ENCODE assay signal across 32 cellular contexts in genomic region chr20:56983813-56984212, GRCh38.
"Had no signal": no experiment of that assay in that cellular context is flagged by ENCODE, and none has a peak within 500 bp of the region (broad histone marks: within the 10 kb centered on the region; RNA-seq: fewer than 3 reads in every experiment).

No MANE protein-coding gene starts in this region.

- H3K4me3 Mint-ChIP-seq: activated CD4-positive, alpha-beta T cell treated with anti-CD3 and anti-CD28 coated beads, Interleukin-2, amount 10 ng/mL, durations not matched to agents 24 days and 14 days; activated CD8-positive, alpha-beta T cell treated with anti-CD3 and anti-CD28 coated beads for 36 hours; activated naive CD8-positive, alpha-beta T cell treated with anti-CD3 and anti-CD28 coated beads for 36 hours; activated T-cell treated with anti-CD3 and anti-CD28 coated beads, Interleukin-2, amount 50 U/mL, for 72 hours; activated T-helper 17 cell treated with anti-CD3 and anti-CD28 coated beads, Interleukin-2, amount 50 U/mL, for 72 hours had no signal

- ATAC-seq: activated CD8-positive, alpha-beta T cell treated with anti-CD3 and anti-CD28 coated beads for 36 hours; activated T-cell treated with anti-CD3 and anti-CD28 coated beads, Interleukin-2, amount 50 U/mL, for 72 hours; activated T-helper 17 cell treated with anti-CD3 and anti-CD28 coated beads, Interleukin-2, amount 50 U/mL, for 72 hours; PC-3 had no signal

- DNase-seq: activated CD4-positive, alpha-beta T cell treated with anti-CD3 and anti-CD28 coated beads, Interleukin-2, amount 10 ng/mL, durations not matched to agents 24 days and 14 days; activated CD4-positive, alpha-beta T cell treated with anti-CD3 and anti-CD28 coated beads, Interleukin-2, amount 50 U/mL, for 4 hours; activated CD8-positive, alpha-beta T cell treated with anti-CD3 and anti-CD28 coated beads for 36 hours; activated effector memory CD4-positive, alpha-beta T cell treated with anti-CD3 and anti-CD28 coated beads, Interleukin-2, amount 50 U/mL, for 16 hours; activated naive CD4-positive, alpha-beta T cell; activated naive CD4-positive, alpha-beta T cell treated with anti-CD3 and anti-CD28 coated beads, Interleukin-2, amount 50 U/mL, for 16 hours; activated naive CD8-positive, alpha-beta T cell treated with anti-CD3 and anti-CD28 coated beads for 36 hours; activated T-cell treated with anti-CD3 and anti-CD28 coated beads, Interleukin-2, amount 50 U/mL, for 1 hour; activated T-cell treated with anti-CD3 and anti-CD28 coated beads, Interleukin-2, amount 50 U/mL, for 72 hours; amniotic stem cell; aorta; brain microvascular endothelial cell; central memory CD4-positive, alpha-beta T cell; Kasumi-1; MG63; NCI-H1048; NCI-H1105 treated with DMSO at 0.1 percent for 48 hours; NCI-H1436; NCI-H1694; NCI-H1930; NCI-H2081 treated with DMSO at 0.1 percent for 48 hours; NCI-H345; NCI-H524 treated with DMSO at 0.1 percent for 48 hours; PC-3; Peyer's patch; Right ventricle myocardium superior; RPMI8226; SW 1271; T-helper 1 cell; T-helper 2 cell; T-helper 9 cell had no signal

- H3K4me3 ChIP-seq: MG63, Peyer's patch had no signal

- H3K27ac Mint-ChIP-seq: activated CD4-positive, alpha-beta T cell treated with anti-CD3 and anti-CD28 coated beads, Interleukin-2, amount 10 ng/mL, durations not matched to agents 24 days and 14 days; activated CD8-positive, alpha-beta T cell treated with anti-CD3 and anti-CD28 coated beads for 36 hours; activated naive CD8-positive, alpha-beta T cell treated with anti-CD3 and anti-CD28 coated beads for 36 hours; activated T-cell treated with anti-CD3 and anti-CD28 coated beads, Interleukin-2, amount 50 U/mL, for 72 hours; activated T-helper 17 cell treated with anti-CD3 and anti-CD28 coated beads, Interleukin-2, amount 50 U/mL, for 72 hours had no signal

- H3K9me3 Mint-ChIP-seq: activated CD4-positive, alpha-beta T cell treated with anti-CD3 and anti-CD28 coated beads, Interleukin-2, amount 10 ng/mL, durations not matched to agents 24 days and 14 days had no signal

- H3K4me1 Mint-ChIP-seq: activated CD4-positive, alpha-beta T cell treated with anti-CD3 and anti-CD28 coated beads, Interleukin-2, amount 10 ng/mL, durations not matched to agents 24 days and 14 days; activated naive CD8-positive, alpha-beta T cell treated with anti-CD3 and anti-CD28 coated beads for 36 hours; activated T-helper 17 cell treated with anti-CD3 and anti-CD28 coated beads, Interleukin-2, amount 50 U/mL, for 72 hours had no signal

- H3K27me3 ChIP-seq: brain microvascular endothelial cell, MG63, Peyer's patch had no signal

- H3K36me3 ChIP-seq: brain microvascular endothelial cell, MG63, Peyer's patch had no signal

- H3K27ac ChIP-seq: brain microvascular endothelial cell, Peyer's patch had no signal

- H3K4me1 ChIP-seq: Peyer's patch had no signal

- H3K36me3 Mint-ChIP-seq: activated naive CD8-positive, alpha-beta T cell treated with anti-CD3 and anti-CD28 coated beads for 36 hours had no signal
